Comparison of ENCODE assay signal across 8 cellular contexts in genomic region chr1:159945483-159946241, GRCh38. TPM values are rescaled to one million over a fixed set of nuclear protein-coding genes. Genes with fewer than 3 reads are reported as not detected.
A peak's percentile ranks its signal among the peaks of the same experiment; 100 is the strongest.
DNase-seq lines count a peak whose midpoint lies in the region; ATAC-seq, FAIRE-seq and TF ChIP-seq lines count a peak whose summit lies in the region.

IGSF9 (minus strand) TSS chr1:159945613; CDS start chr1:159943454, 2,159 bp downstream.

- peaks cover 3 to 12% of the 10 kb centered on the region in 2 experiments; a peak in 2 of 4 replicates for H3K79me2 ChIP-seq in H1 (ENCODE audit: control insufficient read depth in 1 of 2, insufficient read depth in 2 of 2, low read length in 2 of 2)
- H3K79me2 ChIP-seq in mesendoderm (ENCODE audit: control insufficient read depth, insufficient read depth, low read length), result peaks cover 1% of the 10 kb centered on the region

- no peak for FAIRE-seq in H1 (lab: Jason Lieb, UNC)

- H2BK20ac ChIP-seq in H1 (ENCODE audit: low read length), result peak within 1 kb of the TSS; percentile 72; the same call in 1 of the 2 replicates

- H3K4me3 Mint-ChIP-seq in CD4-positive, alpha-beta memory T cell, result peak within 1 kb of the TSS; percentile 32 to 86 (median 68)

- ATAC-seq in HG02759 (IDR thresholded peaks at IDR 0.05; ENCODE audit: unreplicated experiment), result peak; percentile 81

- H3K27me3 Mint-ChIP-seq in CD4-positive, alpha-beta memory T cell, result peaks cover 25 to 35% of the 10 kb centered on the region in 2 donors

- H3K4ac ChIP-seq in H1 (replicated peaks; ENCODE audit: insufficient read length, low read depth, low read length) (peak within 1 kb of the TSS; percentile 63), mesendoderm (ENCODE audit: low read depth, low read length) (no peak within 1 kb of the TSS)

- H3K23ac ChIP-seq in H1 (ENCODE audit: insufficient read length), result no peak within 1 kb of the TSS
- peak within 1 kb of the TSS; percentile 74 for H3K23ac ChIP-seq in mesendoderm (ENCODE audit: low read length)

- peak within 1 kb of the TSS; percentile 85; the same call in 1 of the 2 replicates for H2AK5ac ChIP-seq in H1 (ENCODE audit: low read depth, low read length)
- peak within 1 kb of the TSS; percentile 51 for H2AK5ac ChIP-seq in mesendoderm (ENCODE audit: low read length)

- H3K4me2 ChIP-seq in H1 (ENCODE audit: insufficient read depth in 1 of 2, low read depth in 2 of 2, low read length in 2 of 2) (peak within 1 kb of the TSS; percentile 72 to 77), mesendoderm (ENCODE audit: low read length) (peak within 1 kb of the TSS; percentile 91)

- no peaks in the 10 kb centered on the region for H4K20me1 ChIP-seq in H1 (replicated peaks in 1 of 2; ENCODE audit: control insufficient read depth in 1 of 2, insufficient read depth in 2 of 2, low read length in 2 of 2)

- peak; percentile 19 to 79 for TF ChIP-seq POLR2A in H1 (IDR thresholded peaks at IDR 0.05; ENCODE audit: control extremely low read depth in 1 of 2, low read depth in 2 of 2, low read length in 2 of 2)

- peak; percentile 27 to 41 (median 40) for TF ChIP-seq CTCF in H1 (IDR thresholded peaks at IDR 0.05; ENCODE audit: control extremely low read depth in 1 of 3, insufficient read depth in 1 of 3, low read depth in 1 of 3, low read length in 3 of 3)

- H3K27ac ChIP-seq in CD4-positive, alpha-beta memory T cell (ENCODE audit: low read depth, low read length), result no peak within 1 kb of the TSS
- peak within 1 kb of the TSS; percentile 80; the same call in 1 of the 2 replicates for H3K27ac ChIP-seq in H1 (ENCODE audit: low read depth, low read length)
- H3K27ac ChIP-seq in mesendoderm (ENCODE audit: low read depth, low read length), result no peak within 1 kb of the TSS

- intact Hi-C loops in CD4-positive, alpha-beta memory T cell (cut with micrococcal nuclease), result loop anchor here (1.0 to 2.0 kb wide), 5 partner anchors 9 to 165 kb away; partner anchors contain the start of genes DUSP23 and TAGLN2

- peak within 1 kb of the TSS in 3 of 7 donors; percentile 12 to 87 (median 65) for H3K27ac Mint-ChIP-seq in CD4-positive, alpha-beta memory T cell

- peak within 1 kb of the TSS in 1 of 2 donors; percentile 38 for H3K4me3 ChIP-seq in CD4-positive, alpha-beta memory T cell (ENCODE audit: low read length in 2 of 2)
- H3K4me3 ChIP-seq in H1 (ENCODE audit: extremely low read depth in 1 of 4, insufficient read depth in 2 of 4, low read depth in 3 of 4, low read length in 4 of 4) (peak within 1 kb of the TSS; percentile 49 to 82 (median 62)), mesendoderm (ENCODE audit: low read length) (peak within 1 kb of the TSS; percentile 54)

- H3K14ac ChIP-seq in H1 (ENCODE audit: insufficient read length), result no peak within 1 kb of the TSS

- H3K56ac ChIP-seq in H1 (replicated peaks; ENCODE audit: insufficient read length, low read depth, low read length) (peak within 1 kb of the TSS; percentile 32), mesendoderm (ENCODE audit: low read length) (peak within 1 kb of the TSS; percentile 94)

- H2BK120ac ChIP-seq in H1 (replicated peaks; ENCODE audit: low read depth, low read length), result peak within 1 kb of the TSS; percentile 47
- no peak within 1 kb of the TSS for H2BK120ac ChIP-seq in mesendoderm (ENCODE audit: low read depth, low read length)

- CTCF ChIA-PET in CD4-positive, alpha-beta memory T cell (lab: Charles Lee; ENCODE audit: partially characterized antibody), result interaction anchor here (0.6 to 3.0 kb wide), 14 partner anchors 8 to 258 kb away, joined by 3 to 18 read pairs (median 3); no protein-coding TSS in a partner anchor
- CTCF ChIA-PET in H1 (lab: Charles Lee; ENCODE audit: partially characterized antibody), result interaction anchor here (0.7 to 35.5 kb wide), 18 partner anchors 9 to 156 kb away, joined by 3 to 696 read pairs (median 4); partner anchors contain the start of genes SLAMF9 and TAGLN2

- peak within 1 kb of the TSS; percentile 76 for H4K91ac ChIP-seq in H1 (replicated peaks; ENCODE audit: insufficient read length, low read length)

- peaks cover 21% of the 10 kb centered on the region for H3K27me3 ChIP-seq in CD4-positive, alpha-beta memory T cell (ENCODE audit: insufficient read depth, low read length)
- no peaks in the 10 kb centered on the region for H3K27me3 ChIP-seq in H1 (replicated peaks in 1 of 4; ENCODE audit: control insufficient read depth in 3 of 4, extremely low read depth in 1 of 4, insufficient read depth in 3 of 4, low read length in 3 of 4)
- no peaks in the 10 kb centered on the region for H3K27me3 ChIP-seq in mesendoderm (ENCODE audit: insufficient read depth, low read length, poor library complexity)

- H3K79me1 ChIP-seq in H1 (ENCODE audit: low read depth, low read length) (peaks cover 2% of the 10 kb centered on the region; the same call in 1 of the 2 replicates), mesendoderm (ENCODE audit: low read length) (peaks cover 2% of the 10 kb centered on the region)

- H3K18ac ChIP-seq in H1 (ENCODE audit: extremely low read depth, low read length) (peak within 1 kb of the TSS; percentile 81), mesendoderm (ENCODE audit: low read length) (peak within 1 kb of the TSS; percentile 33)

- H3K9me3 ChIP-seq in CD4-positive, alpha-beta memory T cell (ENCODE audit: control insufficient read depth in 1 of 2, low read length in 2 of 2), result no peaks in the 10 kb centered on the region
- no peaks in the 10 kb centered on the region for H3K9me3 ChIP-seq in H1 (ENCODE audit: insufficient read depth in 2 of 2, low read depth in 1 of 2, low read length in 1 of 2)

- WGBS in H1 (ENCODE audit: extremely low coverage in 1 of 2, insufficient coverage in 1 of 2, insufficient read length in 1 of 2, insufficient replicate concordance in 2 of 2, low coverage in 1 of 2, low lambda C conversion rate in 2 of 2, missing lambda C conversion rate in 1 of 2), 2 experiments, result 2% methylated on average over 41 of the region's 58 CpGs; no CpG with 5 or more reads in 1 of the 2 experiments
- WGBS in mesendoderm (ENCODE audit: extremely low coverage, insufficient coverage, low lambda C conversion rate), result no CpG with 5 or more reads among the region's 58 CpGs

- no peak for TF ChIP-seq EP300 in H1 (IDR thresholded peaks at IDR 0.05; ENCODE audit: borderline replicate concordance in 1 of 2, low read depth in 2 of 2, low read length in 2 of 2)

- peak; percentile 68 to 79 (median 71) for DNase-seq in CD4-positive, alpha-beta memory T cell
- DNase-seq in NCI-H510A treated with DMSO at 0.1 percent for 48 hours (lab: John Stamatoyannopoulos, UW), result peak; percentile 86
- DNase-seq in activated CD8-positive, alpha-beta memory T cell treated with anti-CD3 and anti-CD28 coated beads for 48 hours (ENCODE audit: low read depth in 2 of 3, low spot score in 2 of 3), result peak in 2 of 3 experiments; percentile 47 to 61
- peak; percentile 81 to 96 for DNase-seq in H1 (ENCODE audit: low read depth in 1 of 2, low spot score in 2 of 2)
- DNase-seq in mesendoderm, result peak; percentile 98
- DNase-seq in stimulated activated CD8-positive, alpha-beta memory T cell treated with anti-CD3 and anti-CD28 coated beads, Interleukin-12 subunit alpha, Interleukin-12 subunit beta, amount 100 ng/mL, for 24 hours (ENCODE audit: extremely low read depth), result peak; percentile 65
- DNase-seq in SKM-1 (lab: John Stamatoyannopoulos, UW; ENCODE audit: unreplicated experiment), result no peak

- peaks cover 13% of the 10 kb centered on the region for H3K4me1 ChIP-seq in CD4-positive, alpha-beta memory T cell (ENCODE audit: insufficient read depth, low read length)
- H3K4me1 ChIP-seq in H1 (replicated peaks in 1 of 4; ENCODE audit: control insufficient read depth in 3 of 4, insufficient read depth in 4 of 4, low read length in 3 of 4), result peaks cover 7 to 24% (median 15%) of the 10 kb centered on the region in 4 experiments
- H3K4me1 ChIP-seq in mesendoderm (ENCODE audit: control insufficient read depth, low read depth, low read length), result peaks cover 6% of the 10 kb centered on the region

- POLR2A ChIA-PET in CD4-positive, alpha-beta memory T cell (lab: Charles Lee; ENCODE audit: partially characterized antibody), result interaction anchor here (1.3 to 1.8 kb wide), 3 partner anchors 9 to 165 kb away, joined by 3 to 17 read pairs (median 5); partner anchors contain the start of genes DUSP23 and TAGLN2
- POLR2A ChIA-PET in H1 (lab: Charles Lee; ENCODE audit: partially characterized antibody), result interaction anchor here (0.6 to 2.8 kb wide), 23 partner anchors 8 to 164 kb away, joined by 3 to 19 read pairs (median 3); partner anchors contain the start of genes SLAMF9 and TAGLN2

- peak within 1 kb of the TSS; percentile 88; the same call in 1 of the 2 replicates for H2BK5ac ChIP-seq in H1 (ENCODE audit: low read depth, low read length)
- peak within 1 kb of the TSS; percentile 58 for H2BK5ac ChIP-seq in mesendoderm (ENCODE audit: low read length)

- H4K5ac ChIP-seq in H1 (ENCODE audit: insufficient read length, low read depth, low read length) (peak within 1 kb of the TSS; percentile 92), mesendoderm (ENCODE audit: low read length) (peak within 1 kb of the TSS; percentile 2)

- H3K9me3 Mint-ChIP-seq in CD4-positive, alpha-beta memory T cell, result no peaks in the 10 kb centered on the region

- H2BK15ac ChIP-seq in H1 (ENCODE audit: low read length), result 0 out of 2 replicates have a peak within 1 kb of the TSS, but pooled peaks have one; percentile 40
- no peak within 1 kb of the TSS for H2BK15ac ChIP-seq in mesendoderm (replicated peaks; ENCODE audit: low read depth)

- peak within 1 kb of the TSS; percentile 74 for H4K8ac ChIP-seq in H1 (ENCODE audit: extremely low read depth, insufficient read depth, low read length)
- no peak within 1 kb of the TSS for H4K8ac ChIP-seq in mesendoderm (ENCODE audit: low read depth, low read length)

- peaks cover 8 to 12% (median 10%) of the 10 kb centered on the region in 4 donors for H3K4me1 Mint-ChIP-seq in CD4-positive, alpha-beta memory T cell

- TF ChIP-seq RAD21 in H1 (IDR thresholded peaks at IDR 0.05 in 1 of 2, conservative IDR thresholded peaks at IDR 0.05 in 1 of 2; ENCODE audit: low read depth in 2 of 2, low read length in 2 of 2), result peak; percentile 37 to 44; a peak in 3 of 4 replicates

- peaks cover 10% of the 10 kb centered on the region; the same call in 1 of the 2 replicates for H3K23me2 ChIP-seq in H1 (ENCODE audit: low read depth, low read length)

- H3K36me3 Mint-ChIP-seq in CD4-positive, alpha-beta memory T cell, result no peaks in the 10 kb centered on the region

- H2BK12ac ChIP-seq in H1 (ENCODE audit: low read depth, low read length), result peak within 1 kb of the TSS; percentile 60

- 0 out of 2 replicates have a peak within 1 kb of the TSS, but pooled peaks have one; percentile 15 for H2AFZ ChIP-seq in H1 (ENCODE audit: low read length)

- no peaks in the 10 kb centered on the region for H3K36me3 ChIP-seq in CD4-positive, alpha-beta memory T cell (ENCODE audit: insufficient read depth, low read length)
- H3K36me3 ChIP-seq in H1 (ENCODE audit: control insufficient read depth in 2 of 4, insufficient read depth in 4 of 4, low read length in 3 of 4) (no peaks in the 10 kb centered on the region; a peak in 3 of 8 replicates), mesendoderm (ENCODE audit: control insufficient read depth, insufficient read depth, low read length) (no peaks in the 10 kb centered on the region)

- H3K9ac ChIP-seq in H1 (replicated peaks in 1 of 4; ENCODE audit: extremely low read depth in 1 of 4, low read depth in 3 of 4, low read length in 3 of 4), result peak within 1 kb of the TSS; percentile 35 to 68 (median 40); a peak in 6 of 7 replicates
- peak within 1 kb of the TSS; percentile 79 for H3K9ac ChIP-seq in mesendoderm (ENCODE audit: low read length)

RNA-seq across cellular contexts. Expression of gene IGSF9, which starts in this region (rescaled TPM):
- not detected for total RNA-seq in CD4-positive, alpha-beta memory T cell
- polyA plus RNA-seq in CD4-positive, alpha-beta memory T cell, result not detected
- 28.1 and 29.2 TPM in 2 replicates for total RNA-seq in H1 (2021; fragmentation: NEBNext Ultra II Directional; extraction: Animal tissue kit (Norgen Biotek cat#: 25700))
- 10.9 and 22.5 TPM in 2 replicates for polyA plus RNA-seq in H1 (2011; rRNA removed)
- 12.7 TPM for polyA plus RNA-seq in H1 (2011; cell fraction: cytosol; rRNA removed)
- polyA plus RNA-seq in H1 (2011; cell fraction: nucleus; rRNA removed), result 51.2 TPM
- 15.9 to 25.3 TPM (median 21.2 TPM) in 4 replicates for polyA plus RNA-seq in H1 (2012, experiment 1 of 2)
- polyA plus RNA-seq in H1 (2012, experiment 2 of 2), result 18.7 TPM
- 20.9 TPM for polyA plus RNA-seq in H1 (2013, experiment 1 of 2)
- 19.7 TPM for polyA plus RNA-seq in H1 (2013, experiment 2 of 2)
- polyA minus RNA-seq in H1 (2011; rRNA and poly(A)+ RNA removed), result 6.2 and 8.0 TPM in 2 replicates
- polyA minus RNA-seq in H1 (2011; cell fraction: cytosol; rRNA and poly(A)+ RNA removed), result 10.9 TPM
- 11.3 TPM for polyA minus RNA-seq in H1 (2011; cell fraction: nucleus; rRNA and poly(A)+ RNA removed)
- 10.4 TPM for polyA plus RNA-seq in mesendoderm (2013, experiment 1 of 2)
- 10.1 TPM for polyA plus RNA-seq in mesendoderm (2013, experiment 2 of 2)

Comparison
In these comparisons a context has a peak if more than half of its experiments do, and no peak if none do; other contexts are left out.
1. RNA of gene IGSF9 (total RNA-seq): 28.1 to 29.2 TPM in H1; not detected in CD4-positive, alpha-beta memory T cell; every median in the first group is over 10 times any median in the second.
2. RNA of gene IGSF9 (polyA plus RNA-seq): 10.9 to 51.2 TPM in H1; not detected in CD4-positive, alpha-beta memory T cell; every median in the first group is over 10 times any median in the second.
3. Peak in DNase-seq in CD4-positive, alpha-beta memory T cell; RNA of the gene not detected or under 1 TPM.